8 cellular contexts compared by ENCODE assay signal in the genomic region with DNA sequence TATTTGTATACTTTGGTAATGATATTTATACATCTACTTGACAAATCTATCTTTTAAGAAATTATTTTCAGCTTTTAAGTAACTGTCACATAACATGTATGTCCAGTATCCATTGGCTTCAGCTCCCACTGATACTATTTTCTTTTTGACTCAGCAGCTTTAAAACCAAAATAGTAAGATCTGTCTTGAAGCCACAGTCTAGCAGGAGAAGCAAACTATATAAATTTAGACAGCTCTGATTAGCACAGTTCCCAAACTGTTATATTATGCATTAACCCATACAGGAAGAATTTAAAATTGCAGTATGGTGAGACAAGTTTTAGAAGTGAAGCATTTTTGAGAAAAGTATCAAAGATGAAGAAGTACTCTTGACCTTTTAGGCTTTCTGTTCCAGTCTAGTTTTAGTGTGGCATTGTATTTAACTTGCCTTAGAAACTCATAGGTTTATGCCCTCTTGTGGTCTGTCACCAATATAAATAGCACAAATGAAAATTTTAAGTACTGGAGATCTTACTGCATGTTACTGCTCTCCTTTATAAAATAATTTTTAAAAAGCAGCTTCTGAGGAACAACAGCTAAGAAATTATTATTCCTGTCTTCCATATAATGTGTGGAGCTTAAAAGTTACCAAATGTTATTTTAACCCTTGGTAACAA. TPM values are rescaled to one million over a fixed set of nuclear protein-coding genes. Genes with fewer than 3 reads are reported as not detected.
DNase-seq lines count a peak whose midpoint lies in the region; ATAC-seq lines count a peak whose summit lies in the region.

No MANE protein-coding gene starts in this region.

- no peaks in the 10 kb centered on the region for H3K36me3 ChIP-seq in skeletal muscle satellite cell (ENCODE audit: insufficient read depth, low read length)

- peak; percentile 13 for DNase-seq in SKM-1 treated with dmso at 0.1 percent for 144 hours (lab: John Stamatoyannopoulos, UW; ENCODE audit: unreplicated experiment)
- no peak for DNase-seq in SKM-1 (lab: John Stamatoyannopoulos, UW; ENCODE audit: unreplicated experiment)
- DNase-seq in LHCN-M2 (ENCODE audit: low read depth) = peak; percentile 36
- DNase-seq in cerebellar cortex (ENCODE audit: low spot score) = peak; percentile 43
- DNase-seq in DMS79 (lab: John Stamatoyannopoulos, UW) = no peak
- DNase-seq in activated effector memory CD4-positive, alpha-beta T cell treated with Interleukin-2 at 50 U/mL for 16 hours = no peak

- no peak for ATAC-seq in GM19397 (IDR thresholded peaks at IDR 0.05; ENCODE audit: unreplicated experiment)

- no peaks in the 10 kb centered on the region for H3K9me3 ChIP-seq in skeletal muscle satellite cell (replicated peaks; ENCODE audit: low read length)

- peak overlapping the region; percentile 34 for H3K4me2 ChIP-seq in skeletal muscle satellite cell (ENCODE audit: low read length)

- H3K27me3 ChIP-seq in skeletal muscle satellite cell (ENCODE audit: control insufficient read depth, insufficient read depth, low read length) = no peaks in the 10 kb centered on the region

- peaks cover 45% of the 10 kb centered on the region for H3K4me1 ChIP-seq in skeletal muscle satellite cell (ENCODE audit: control insufficient read depth, insufficient read depth, low read length)

- no peak overlapping the region for H3K4me3 ChIP-seq in skeletal muscle satellite cell (ENCODE audit: low read length)

- no peak overlapping the region for H3K9ac ChIP-seq in skeletal muscle satellite cell (ENCODE audit: low read depth, low read length)

RNA-seq across cellular contexts. Expression of a gene that starts 24.7 kb away (rescaled TPM):
- 58.5 and 59.8 TPM in 2 replicates for total RNA-seq in LHCN-M2 (2014; rRNA removed)
- polyA plus RNA-seq in LHCN-M2 (2012) = 28.9 TPM
- 52.6 and 80.9 TPM in 2 replicates for total RNA-seq in skeletal muscle satellite cell (2012; rRNA removed)

Comparison
In these comparisons a context has a peak if more than half of its experiments do, and no peak if none do; other contexts are left out.
1. DNase-seq: peak in SKM-1 treated with dmso at 0.1 percent for 144 hours (single experiment), LHCN-M2 (single experiment) and cerebellar cortex (single experiment); none in SKM-1 (single experiment), DMS79 (single experiment) and activated effector memory CD4-positive, alpha-beta T cell treated with Interleukin-2 at 50 U/mL for 16 hours (single experiment).